ENCODE assay signal across 1 cellular context in genomic region chr2:69798909-69799526, GRCh38.
TF ChIP-seq lines count a peak whose summit lies in the region.

No MANE protein-coding gene starts in this region.

TF ChIP-seq in K562, 482 proteins besides CTCF, POLR2A, EP300 and RAD21 (continued from another document and continues in another):
- TF ChIP-seq AFF1 (IDR thresholded peaks at IDR 0.05; ENCODE audit: low read depth in 1 of 2, partially characterized antibody in 2 of 2) (peak; percentile 23 to 95), HDAC1 (IDR thresholded peaks at IDR 0.05) (peak; percentile 90 to 99), ZNF274 (IDR thresholded peaks at IDR 0.05; ENCODE audit: borderline replicate concordance, low read depth, low read length) (peak; percentile 90), BRD9 (IDR thresholded peaks at IDR 0.05; ENCODE audit: low read depth, partially characterized antibody) (peak; percentile 40), ZNF41 (CRISPR knock-in tag; conservative IDR thresholded peaks at IDR 0.05) (peak; percentile 77), NONO (IDR thresholded peaks at IDR 0.05; ENCODE audit: low read depth in 2 of 2, low read length in 1 of 2) (peak in 1 of 2 experiments; percentile 90; a peak in 2 of 4 replicates), BRF1 (IDR thresholded peaks at IDR 0.05; ENCODE audit: borderline replicate concordance, extremely low read depth, insufficient read length) (no peak), GATAD2B (IDR thresholded peaks at IDR 0.05; ENCODE audit: borderline replicate concordance) (peak; percentile 66; the same call in 1 of the 2 replicates), NR4A1 (CRISPR knock-in tag; IDR thresholded peaks at IDR 0.05) (peak; percentile 81; the same call in 1 of the 2 replicates), NR4A1 (tag; IDR thresholded peaks at IDR 0.05) (peak; percentile 97), GMEB1 (CRISPR knock-in tag; IDR thresholded peaks at IDR 0.05) (peak; percentile 44), FOXM1 (IDR thresholded peaks at IDR 0.05; ENCODE audit: low read depth) (peak; percentile 98), FOXM1 (CRISPR knock-in tag; IDR thresholded peaks at IDR 0.05; ENCODE audit: low read depth) (no peak), EGR1 (conservative IDR thresholded peaks at IDR 0.05) (peak; percentile 17; the same call in 1 of the 2 replicates), DIDO1 (tag; IDR thresholded peaks at IDR 0.05; ENCODE audit: low read depth) (0 out of 2 replicates have a peak, but pooled peaks have one; percentile 34), BCOR (IDR thresholded peaks at IDR 0.05) (peak; percentile 96), TAF1 (IDR thresholded peaks at IDR 0.05; ENCODE audit: control insufficient read depth, extremely low read depth, insufficient read depth, low read length, severe bottlenecking) (peak; percentile 39), FOXO4 (CRISPR knock-in tag; IDR thresholded peaks at IDR 0.05) (no peak), ZBTB2 (IDR thresholded peaks at IDR 0.05) (no peak; the same call in 1 of the 2 replicates), SMARCE1 (IDR thresholded peaks at IDR 0.05) (peak; percentile 98), CBFA2T2 (conservative IDR thresholded peaks at IDR 0.05) (peak; percentile 100), TEAD2 (tag; IDR thresholded peaks at IDR 0.05) (peak; percentile 91), ZNF311 (CRISPR knock-in tag; IDR thresholded peaks at IDR 0.05) (peak; percentile 96), ZNF583 (CRISPR knock-in tag; IDR thresholded peaks at IDR 0.05) (peak; percentile 88), RCOR1 (IDR thresholded peaks at IDR 0.05; ENCODE audit: borderline replicate concordance in 1 of 2, low read depth in 2 of 2, low read length in 2 of 2) (peak in 1 of 2 experiments; percentile 97; a peak in 3 of 4 replicates), KLF1 (tag; IDR thresholded peaks at IDR 0.05) (peak; percentile 99), ZNF444 (CRISPR knock-in tag; IDR thresholded peaks at IDR 0.05) (no peak), VEZF1 (CRISPR knock-in tag; IDR thresholded peaks at IDR 0.05) (peak; percentile 92), ARID4B (CRISPR knock-in tag; IDR thresholded peaks at IDR 0.05) (no peak), TBL1XR1 (IDR thresholded peaks at IDR 0.05; ENCODE audit: low read length in 2 of 2) (peak; percentile 87 to 91; a peak in 3 of 4 replicates), ZNF224 (CRISPR knock-in tag; IDR thresholded peaks at IDR 0.05) (no peak), MECOM (CRISPR knock-in tag; IDR thresholded peaks at IDR 0.05) (peak; percentile 89), CBX8 (IDR thresholded peaks at IDR 0.05; ENCODE audit: borderline replicate concordance, extremely low read depth, low read depth, low read length, poor library complexity, severe bottlenecking) (no peak), ZNF3 (CRISPR knock-in tag; IDR thresholded peaks at IDR 0.05) (no peak), MAFF (IDR thresholded peaks at IDR 0.05; ENCODE audit: low read length) (peak; percentile 83), PML (IDR thresholded peaks at IDR 0.05; ENCODE audit: low read length) (peak; percentile 99), RNF219 (CRISPR knock-in tag; IDR thresholded peaks at IDR 0.05) (no peak), TCF7 (IDR thresholded peaks at IDR 0.05; ENCODE audit: borderline replicate concordance) (peak; percentile 55; the same call in 1 of the 2 replicates), E2F3 (CRISPR knock-in tag; IDR thresholded peaks at IDR 0.05) (0 out of 2 replicates have a peak, but pooled peaks have one; percentile 34), NR0B1 (IDR thresholded peaks at IDR 0.05; ENCODE audit: partially characterized antibody) (no peak)
